8 cellular contexts compared by ENCODE assay signal in the genomic region with DNA sequence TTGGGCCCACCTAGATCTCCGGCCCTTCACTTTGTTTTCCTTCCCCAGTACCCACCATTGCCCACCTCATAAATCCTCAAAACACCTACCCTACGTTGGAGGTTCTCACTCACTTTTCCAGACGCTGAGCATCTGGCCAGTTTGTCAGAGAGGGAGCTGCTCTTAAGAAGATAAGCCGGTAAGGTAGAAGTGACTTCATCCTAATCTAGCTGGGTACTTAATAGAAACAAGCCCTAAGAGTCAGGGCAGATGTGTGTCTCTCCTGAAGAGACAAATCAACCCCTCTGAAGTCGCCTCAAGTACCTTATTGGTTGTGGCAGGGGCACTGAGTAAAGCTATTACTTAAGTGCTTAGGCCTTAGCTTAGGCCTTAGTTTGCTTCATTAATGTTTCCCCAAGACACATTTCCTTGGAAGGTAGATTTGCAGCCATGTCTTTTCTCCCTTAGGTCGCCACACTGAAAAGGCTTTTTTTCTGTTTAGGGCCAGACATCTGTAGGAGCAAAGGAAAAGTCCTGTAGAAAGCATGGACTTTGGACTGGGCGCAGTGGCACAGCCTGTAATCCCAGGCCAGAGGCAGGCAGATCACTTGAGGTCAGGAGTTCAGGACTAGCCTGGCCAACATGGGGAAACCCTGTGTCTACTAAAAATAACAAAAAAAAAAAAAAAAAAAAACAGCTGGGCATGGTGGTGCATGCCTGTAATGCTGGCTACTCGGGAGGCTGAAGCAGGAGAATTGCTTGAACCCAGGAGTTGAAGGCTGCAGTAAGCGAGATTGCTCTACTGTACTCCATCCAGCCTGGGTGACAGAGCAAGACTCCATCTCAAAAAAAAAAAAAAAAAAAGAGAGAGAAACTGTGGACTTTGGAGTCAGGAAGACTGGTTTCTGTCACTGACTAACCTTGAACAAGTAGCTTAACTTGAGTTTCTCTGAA. TPM values are rescaled to one million over a fixed set of nuclear protein-coding genes. Genes with fewer than 3 reads are reported as not detected.
DNase-seq lines count a peak whose midpoint lies in the region; ATAC-seq, FAIRE-seq and TF ChIP-seq lines count a peak whose summit lies in the region.

No MANE protein-coding gene starts in this region.

- 43% methylated on average over 9 of the region's 9 CpGs for WGBS in suprapubic skin

- peak overlapping the region; percentile 88 for H3K4me3 Mint-ChIP-seq in activated naive CD4-positive, alpha-beta T cell treated with anti-CD3 and anti-CD28 coated beads, Interleukin-2, amount 10 ng/mL, durations not matched to agents 7 days and 5 days
- peak overlapping the region; percentile 96 for H3K4me3 Mint-ChIP-seq in activated naive CD8-positive, alpha-beta T cell treated with anti-CD3 and anti-CD28 coated beads, Interleukin-2, amount 50 U/mL, for 24 hours
- peak overlapping the region; percentile 87 to 95 (median 93) for H3K4me3 Mint-ChIP-seq in immature natural killer cell

- no peak for DNase-seq in activated naive CD4-positive, alpha-beta T cell treated with anti-CD3 and anti-CD28 coated beads, Interleukin-2, amount 10 ng/mL, durations not matched to agents 7 days and 5 days
- no peak for DNase-seq in activated naive CD4-positive, alpha-beta T cell (lab: John Stamatoyannopoulos, UW)
- DNase-seq in activated naive CD8-positive, alpha-beta T cell treated with anti-CD3 and anti-CD28 coated beads, Interleukin-2, amount 50 U/mL, for 24 hours: no peak
- DNase-seq in immature natural killer cell (no peak), suprapubic skin (ENCODE audit: low spot score in 2 of 2) (no peak), urothelium cell line (ENCODE audit: low spot score) (no peak), AG20443 (ENCODE audit: low spot score) (no peak)

- peaks cover 19% of the 10 kb centered on the region for H3K4me1 ChIP-seq in suprapubic skin

- peak overlapping the region; percentile 88 for H3K27ac ChIP-seq in suprapubic skin

- TF ChIP-seq POLR2A in suprapubic skin (IDR thresholded peaks at IDR 0.05): no peak

- H3K4me3 ChIP-seq in suprapubic skin: peak overlapping the region; percentile 97

- H3K27ac Mint-ChIP-seq in activated naive CD4-positive, alpha-beta T cell treated with anti-CD3 and anti-CD28 coated beads, Interleukin-2, amount 10 ng/mL, durations not matched to agents 7 days and 5 days: peak overlapping the region; percentile 93
- peak overlapping the region; percentile 89 for H3K27ac Mint-ChIP-seq in activated naive CD8-positive, alpha-beta T cell treated with anti-CD3 and anti-CD28 coated beads, Interleukin-2, amount 50 U/mL, for 24 hours
- peak overlapping the region; percentile 88 to 96 (median 92) for H3K27ac Mint-ChIP-seq in immature natural killer cell

- H3K9me3 Mint-ChIP-seq in activated naive CD4-positive, alpha-beta T cell treated with anti-CD3 and anti-CD28 coated beads, Interleukin-2, amount 10 ng/mL, durations not matched to agents 7 days and 5 days: no peaks in the 10 kb centered on the region
- no peaks in the 10 kb centered on the region for H3K9me3 Mint-ChIP-seq in activated naive CD8-positive, alpha-beta T cell treated with anti-CD3 and anti-CD28 coated beads, Interleukin-2, amount 50 U/mL, for 24 hours
- no peaks in the 10 kb centered on the region for H3K9me3 Mint-ChIP-seq in immature natural killer cell

- H3K27me3 ChIP-seq in suprapubic skin: no peaks in the 10 kb centered on the region

- H3K4me1 Mint-ChIP-seq in activated naive CD4-positive, alpha-beta T cell treated with anti-CD3 and anti-CD28 coated beads, Interleukin-2, amount 10 ng/mL, durations not matched to agents 7 days and 5 days: peaks cover 48% of the 10 kb centered on the region
- peaks cover 37% of the 10 kb centered on the region for H3K4me1 Mint-ChIP-seq in activated naive CD8-positive, alpha-beta T cell treated with anti-CD3 and anti-CD28 coated beads, Interleukin-2, amount 50 U/mL, for 24 hours
- peaks cover 42 to 48% of the 10 kb centered on the region in 2 donors for H3K4me1 Mint-ChIP-seq in immature natural killer cell

- no peak for ATAC-seq in activated naive CD8-positive, alpha-beta T cell treated with anti-CD3 and anti-CD28 coated beads, Interleukin-2, amount 50 U/mL, for 24 hours
- no peak for ATAC-seq in HG02588 (IDR thresholded peaks at IDR 0.05; ENCODE audit: unreplicated experiment)

- H3K36me3 ChIP-seq in suprapubic skin: peaks cover 25% of the 10 kb centered on the region

- H3K36me3 Mint-ChIP-seq in activated naive CD4-positive, alpha-beta T cell treated with anti-CD3 and anti-CD28 coated beads, Interleukin-2, amount 10 ng/mL, durations not matched to agents 7 days and 5 days: peaks cover 26% of the 10 kb centered on the region
- H3K36me3 Mint-ChIP-seq in activated naive CD8-positive, alpha-beta T cell treated with anti-CD3 and anti-CD28 coated beads, Interleukin-2, amount 50 U/mL, for 24 hours (ENCODE audit: low read depth): peaks cover 6% of the 10 kb centered on the region
- H3K36me3 Mint-ChIP-seq in immature natural killer cell: peaks cover 10 to 16% (median 15%) of the 10 kb centered on the region in 3 donors

- no peaks in the 10 kb centered on the region for H3K27me3 Mint-ChIP-seq in activated naive CD4-positive, alpha-beta T cell treated with anti-CD3 and anti-CD28 coated beads, Interleukin-2, amount 10 ng/mL, durations not matched to agents 7 days and 5 days
- no peaks in the 10 kb centered on the region for H3K27me3 Mint-ChIP-seq in activated naive CD8-positive, alpha-beta T cell treated with anti-CD3 and anti-CD28 coated beads, Interleukin-2, amount 50 U/mL, for 24 hours
- peaks cover 3 to 7% (median 5%) of the 10 kb centered on the region in 3 donors for H3K27me3 Mint-ChIP-seq in immature natural killer cell (ENCODE audit: low read depth in 3 of 3)

- CTCF ChIA-PET in activated naive CD4-positive, alpha-beta T cell treated with anti-CD3 and anti-CD28 coated beads, Interleukin-2, amount 10 ng/mL, durations not matched to agents 7 days and 5 days (lab: Charles Lee): interaction anchor here (0.9 to 4.7 kb wide), 6 partner anchors 8 to 178 kb away, joined by 3 to 24 read pairs (median 6); partner anchors contain the start of gene MAP3K3

- no peaks in the 10 kb centered on the region for H3K9me3 ChIP-seq in suprapubic skin

- TF ChIP-seq EP300 in suprapubic skin (IDR thresholded peaks at IDR 0.05): no peak

- FAIRE-seq in urothelium cell line (lab: Jason Lieb, UNC): no peak

- no peak for TF ChIP-seq CTCF in suprapubic skin (IDR thresholded peaks at IDR 0.05)

RNA-seq across cellular contexts. Expression of gene TACO1, which starts 1.0 kb away (rescaled TPM):
- polyA plus RNA-seq in immature natural killer cell: 10 to 100 TPM; 10.9 to 19.9 (median 19.6) TPM
- total RNA-seq in suprapubic skin: 10 to 100 TPM in 2 of 4 donors, 1 to 10 TPM in 2; 9.3 to 20.2 (median 10.2) TPM

RNA-seq across cellular contexts. Expression of gene MAP3K3, which starts 20.5 kb away (rescaled TPM):
- polyA plus RNA-seq in immature natural killer cell: 10 to 100 TPM; 21.4 to 40.4 (median 31.9) TPM
- total RNA-seq in suprapubic skin: 10 to 100 TPM; 31.6 to 55.1 (median 44.3) TPM

RNA-seq across cellular contexts. Expression of gene DCAF7, which starts 51.4 kb away (rescaled TPM):
- polyA plus RNA-seq in immature natural killer cell: 100 to 1,000 TPM in 2 of 3 donors, 10 to 100 TPM in 1; 69.2 to 124 (median 113) TPM
- 10 to 100 TPM; 22.4 to 30.9 (median 27.4) TPM for total RNA-seq in suprapubic skin
